Comparison of ENCODE assay signal across 14 cellular contexts in the genomic region with DNA sequence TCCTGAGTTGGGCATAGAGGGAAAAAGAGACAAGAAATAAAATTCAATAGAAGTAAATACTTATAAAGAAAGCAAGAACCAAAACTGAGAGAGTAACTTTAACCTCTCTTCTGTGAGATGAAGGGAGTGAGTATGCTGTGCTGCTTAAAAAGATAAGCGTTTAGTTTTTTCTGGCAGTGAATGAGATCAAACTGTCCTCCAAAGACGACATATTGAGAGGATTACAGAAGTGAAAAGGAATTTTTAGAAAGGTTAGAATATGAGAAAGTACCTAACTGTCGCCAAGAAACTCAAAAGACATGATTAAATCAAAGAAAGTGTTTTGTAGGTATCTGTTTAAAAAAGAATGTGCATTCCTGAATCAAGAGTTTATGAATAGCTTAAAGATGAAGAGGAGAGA. TPM values are rescaled to one million over a fixed set of nuclear protein-coding genes. Genes with fewer than 3 reads are reported as not detected.
A peak's percentile ranks its signal among the peaks of the same experiment; 100 is the strongest.
DNase-seq lines count a peak whose midpoint lies in the region; ATAC-seq and TF ChIP-seq lines count a peak whose summit lies in the region.
"Had no signal": no experiment of that assay in that cellular context is flagged by ENCODE, and none has a peak within 500 bp of the region (broad histone marks: within the 10 kb centered on the region; RNA-seq: fewer than 3 reads in every experiment).

No MANE protein-coding gene starts in this region.

- no peaks in the 10 kb centered on the region for H3K27me3 Mint-ChIP-seq in stimulated activated naive B cell treated with anti-CD40 and anti-IgM and Interleukin-4, amounts not matched to agents 10 μg/mL and 1 μg/mL and 100 μg/mL, for 72 hours

- H3K9me3 Mint-ChIP-seq in stimulated activated naive B cell treated with anti-CD40 and anti-IgM and Interleukin-4, amounts not matched to agents 10 μg/mL and 1 μg/mL and 100 μg/mL, for 72 hours = no peaks in the 10 kb centered on the region
- H3K9me3 Mint-ChIP-seq: stimulated activated naive CD8-positive, alpha-beta T cell treated with anti-CD3 and anti-CD28 coated beads, Interleukin-15, Interleukin-2, amounts not matched to agents 100 ng/mL and 50 ng/mL, for 24 hours had no signal

- TF ChIP-seq EP300 in upper lobe of left lung (IDR thresholded peaks at IDR 0.05) = no peak

- ATAC-seq in Right ventricle myocardium superior (ENCODE audit: poor library complexity) (peak; percentile 23), upper lobe of left lung (ENCODE audit: low FRiP score in 2 of 2) (peak in 1 of 2 donors; percentile 44), GM21526 (IDR thresholded peaks at IDR 0.05; ENCODE audit: low FRiP score, unreplicated experiment) (no peak)
- ATAC-seq in stimulated activated naive B cell treated with anti-CD40 and anti-IgM and Interleukin-4, amounts not matched to agents 10 μg/mL and 1 μg/mL and 100 μg/mL, for 72 hours (replicated peaks) = no peak

- intact Hi-C loops in Right ventricle myocardium superior (cut with DNase I) = no loop called here

- H3K27me3 ChIP-seq in right atrium auricular region (no peaks in the 10 kb centered on the region), mucosa of rectum (ENCODE audit: control insufficient read depth in 2 of 2, insufficient read depth in 2 of 2, low read length in 2 of 2) (no peaks in the 10 kb centered on the region), upper lobe of left lung (no peaks in the 10 kb centered on the region)
- H3K27me3 ChIP-seq: MG63 had no signal

- H3K4me3 ChIP-seq in right atrium auricular region = no peak overlapping the region
- H3K4me3 ChIP-seq in coronary artery = peak overlapping the region; percentile 2
- peak overlapping the region in 1 of 2 donors; percentile 2 for H3K4me3 ChIP-seq in mucosa of rectum (ENCODE audit: low read length in 2 of 2)
- H3K4me3 ChIP-seq in upper lobe of left lung = no peak overlapping the region
- H3K4me3 ChIP-seq: MG63 had no signal

- TF ChIP-seq POLR2A in upper lobe of left lung (IDR thresholded peaks at IDR 0.05) = no peak

- H3K4me1 ChIP-seq in right atrium auricular region = no peaks in the 10 kb centered on the region
- H3K4me1 ChIP-seq in mucosa of rectum (ENCODE audit: control insufficient read depth in 2 of 2, insufficient read depth in 2 of 2, low read length in 2 of 2) = peaks cover 51 to 54% of the 10 kb centered on the region in 2 donors
- H3K4me1 ChIP-seq in upper lobe of left lung = peaks cover 37 to 64% (median 51%) of the 10 kb centered on the region in 4 donors

- H3K27ac ChIP-seq in right atrium auricular region (peak overlapping the region in 1 of 2 donors; percentile 60), coronary artery (peak overlapping the region; percentile 53 to 60), mucosa of rectum (ENCODE audit: low read depth in 2 of 2, low read length in 2 of 2) (peak overlapping the region; percentile 43 to 65), upper lobe of left lung (peak overlapping the region in 3 of 4 donors; percentile 37 to 65 (median 61))

- H3K9me3 ChIP-seq in right atrium auricular region (no peaks in the 10 kb centered on the region), mucosa of rectum (ENCODE audit: control insufficient read depth in 2 of 2, low read length in 2 of 2) (no peaks in the 10 kb centered on the region), upper lobe of left lung (no peaks in the 10 kb centered on the region)
- H3K9me3 ChIP-seq: MG63 had no signal

- no peak overlapping the region for H3K9ac ChIP-seq in mucosa of rectum (ENCODE audit: low read depth in 1 of 2, low read length in 2 of 2)

- H3K4me3 Mint-ChIP-seq in stimulated activated naive B cell treated with anti-CD40 and anti-IgM and Interleukin-4, amounts not matched to agents 10 μg/mL and 1 μg/mL and 100 μg/mL, for 72 hours = no peak overlapping the region
- H3K4me3 Mint-ChIP-seq: stimulated activated naive CD8-positive, alpha-beta T cell treated with anti-CD3 and anti-CD28 coated beads, Interleukin-15, Interleukin-2, amounts not matched to agents 100 ng/mL and 50 ng/mL, for 24 hours had no signal

- 48 to 66% methylated on average over 3 of the region's 3 CpGs for WGBS in upper lobe of left lung, 2 donors

- H3K4me1 Mint-ChIP-seq in stimulated activated naive B cell treated with anti-CD40 and anti-IgM and Interleukin-4, amounts not matched to agents 10 μg/mL and 1 μg/mL and 100 μg/mL, for 72 hours = peaks cover 37 to 60% of the 10 kb centered on the region in 2 donors

- peaks cover 0 to 2% of the 10 kb centered on the region in 2 donors for H3K36me3 Mint-ChIP-seq in stimulated activated naive B cell treated with anti-CD40 and anti-IgM and Interleukin-4, amounts not matched to agents 10 μg/mL and 1 μg/mL and 100 μg/mL, for 72 hours

- DNase-seq in Right ventricle myocardium superior (no peak), right atrium auricular region (ENCODE audit: low spot score) (no peak), coronary artery (ENCODE audit: low spot score) (no peak), upper lobe of left lung (no peak), cerebellar cortex (ENCODE audit: low spot score) (no peak)
- DNase-seq in stimulated activated naive B cell treated with anti-CD40 and anti-IgM and Interleukin-4, amounts not matched to agents 10 μg/mL and 1 μg/mL and 100 μg/mL, for 72 hours = no peak
- DNase-seq: 8988T, mesendoderm, NCI-H2107, occipital lobe had no signal

- H3K36me3 ChIP-seq in right atrium auricular region (no peaks in the 10 kb centered on the region), mucosa of rectum (ENCODE audit: control insufficient read depth in 2 of 2, insufficient read depth in 2 of 2, low read length in 2 of 2) (no peaks in the 10 kb centered on the region), upper lobe of left lung (no peaks in the 10 kb centered on the region)
- H3K36me3 ChIP-seq: MG63 had no signal

- no peak overlapping the region for H3K27ac Mint-ChIP-seq in stimulated activated naive B cell treated with anti-CD40 and anti-IgM and Interleukin-4, amounts not matched to agents 10 μg/mL and 1 μg/mL and 100 μg/mL, for 72 hours
- H3K27ac Mint-ChIP-seq: stimulated activated naive CD8-positive, alpha-beta T cell treated with anti-CD3 and anti-CD28 coated beads, Interleukin-15, Interleukin-2, amounts not matched to agents 100 ng/mL and 50 ng/mL, for 24 hours had no signal

- TF ChIP-seq CTCF in right atrium auricular region (IDR thresholded peaks at IDR 0.05) = no peak
- TF ChIP-seq CTCF in coronary artery (IDR thresholded peaks at IDR 0.05) = no peak
- TF ChIP-seq CTCF in upper lobe of left lung (IDR thresholded peaks at IDR 0.05) = no peak

RNA-seq across cellular contexts. Expression of gene GAB1, which starts 16.0 kb away (rescaled TPM):
- total RNA-seq in Right ventricle myocardium superior (72.5 TPM), right atrium auricular region (10 to 100 TPM; 65.4 to 81.7 TPM), upper lobe of left lung (10 to 100 TPM; 47.1 to 77.6 (median 56.9) TPM)
